In the genomic region with DNA sequence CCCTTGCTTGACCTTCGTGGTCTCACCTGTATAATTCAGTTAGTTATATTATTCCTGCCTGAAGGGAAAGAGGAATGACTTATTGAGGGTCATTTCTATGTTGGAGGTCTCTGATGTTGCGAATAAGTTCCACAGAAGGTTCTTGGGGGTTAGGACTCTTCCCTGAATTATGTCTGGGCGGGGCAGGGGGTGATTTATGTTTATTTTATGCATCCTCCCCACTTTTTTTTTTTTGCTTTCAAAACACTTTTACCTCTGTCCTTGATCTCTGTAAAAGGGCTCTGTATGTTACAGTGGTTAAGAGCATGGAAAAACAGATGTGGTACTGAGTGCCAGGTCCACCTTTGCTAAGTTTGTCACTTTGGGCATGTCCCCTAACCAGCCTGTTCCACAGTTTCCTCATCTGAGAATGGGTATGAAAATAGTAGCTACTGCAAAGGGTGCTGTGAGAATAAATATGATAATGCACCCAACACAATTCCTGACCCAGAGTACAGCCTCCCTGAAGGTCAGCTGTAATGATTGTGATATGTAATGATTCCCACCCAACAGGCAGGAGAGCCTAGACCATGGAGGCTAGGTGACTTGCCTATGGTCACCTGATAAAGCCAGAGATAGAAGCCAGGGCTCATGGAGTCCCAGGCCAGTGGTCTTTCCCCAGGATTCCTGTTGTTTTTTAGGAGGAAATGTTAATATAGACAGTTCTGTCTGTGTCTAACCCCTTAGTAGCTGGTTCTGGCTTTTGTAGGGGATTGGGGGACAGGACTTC, we compare ENCODE assay signal across 9 cellular contexts. TPM values are rescaled to one million over a fixed set of nuclear protein-coding genes. Genes with fewer than 3 reads are reported as not detected.
A peak's percentile ranks its signal among the peaks of the same experiment; 100 is the strongest.
DNase-seq lines count a peak whose midpoint lies in the region; ATAC-seq and TF ChIP-seq lines count a peak whose summit lies in the region.
"Had no signal": no experiment of that assay in that cellular context is flagged by ENCODE, and none has a peak within 500 bp of the region (broad histone marks: within the 10 kb centered on the region; RNA-seq: fewer than 3 reads in every experiment).

No MANE protein-coding gene starts in this region.

- TF ChIP-seq CTCF in vagina (IDR thresholded peaks at IDR 0.05), result no peak

- intact Hi-C loops in right cardiac atrium (cut with DNase I) (loop anchor here in 2 of 4 donors (10.0 kb wide), 2 partner anchors 50 to 60 kb away; no protein-coding TSS in a partner anchor), left cardiac atrium (cut with DNase I) (no loop called here), vagina (cut with DNase I) (no loop called here)

- peaks cover 99% of the 10 kb centered on the region for H3K4me1 Mint-ChIP-seq in activated T-cell treated with anti-CD3 and anti-CD28 coated beads, Interleukin-2, amount 50 U/mL, for 72 hours (ENCODE audit: low read depth)

- H3K36me3 ChIP-seq in mucosa of stomach (ENCODE audit: control insufficient read depth, insufficient read depth, low read length) (no peaks in the 10 kb centered on the region), vagina (no peaks in the 10 kb centered on the region)

- peak overlapping the region; percentile 36 for H3K9ac ChIP-seq in mucosa of stomach (ENCODE audit: low read length)

- H3K27me3 Mint-ChIP-seq in activated T-cell treated with anti-CD3 and anti-CD28 coated beads, Interleukin-2, amount 50 U/mL, for 72 hours (ENCODE audit: low read depth), result no peaks in the 10 kb centered on the region

- H3K36me3 Mint-ChIP-seq in activated T-cell treated with anti-CD3 and anti-CD28 coated beads, Interleukin-2, amount 50 U/mL, for 72 hours (ENCODE audit: insufficient read depth in 2 of 2), result peaks cover 2 to 8% of the 10 kb centered on the region in 2 donors

- H3K9me3 Mint-ChIP-seq in activated T-cell treated with anti-CD3 and anti-CD28 coated beads, Interleukin-2, amount 50 U/mL, for 72 hours, result no peaks in the 10 kb centered on the region

- no peak overlapping the region for H3K4me3 ChIP-seq in right cardiac atrium (ENCODE audit: low read length)
- H3K4me3 ChIP-seq in mucosa of stomach (ENCODE audit: low read length), result no peak overlapping the region
- no peak overlapping the region for H3K4me3 ChIP-seq in vagina

- H3K4me3 Mint-ChIP-seq in activated T-cell treated with anti-CD3 and anti-CD28 coated beads, Interleukin-2, amount 50 U/mL, for 72 hours, result peak overlapping the region in 1 of 2 donors; percentile 31

- no peak for ATAC-seq in right cardiac atrium
- no peak for ATAC-seq in left cardiac atrium
- ATAC-seq in activated T-cell treated with anti-CD3 and anti-CD28 coated beads, Interleukin-2, amount 50 U/mL, for 72 hours (replicated peaks in 1 of 2), result no peak
- ATAC-seq in HG02588 (IDR thresholded peaks at IDR 0.05; ENCODE audit: unreplicated experiment), result no peak
- no peak for ATAC-seq in GM18873 (IDR thresholded peaks at IDR 0.05; ENCODE audit: low FRiP score, unreplicated experiment)

- 96% methylated on average over 3 of the region's 3 CpGs for WGBS in right cardiac atrium

- DNase-seq in right cardiac atrium (no peak), left cardiac atrium (no peak), vagina (ENCODE audit: extremely low spot score in 2 of 2) (peak in 1 of 2 donors; percentile 62), dedifferentiated amniotic fluid mesenchymal stem cell (ENCODE audit: extremely low spot score) (no peak)
- no peak for DNase-seq in activated T-cell treated with anti-CD3 and anti-CD28 coated beads, Interleukin-2, amount 50 U/mL, for 72 hours
- DNase-seq: NCI-H1105 had no signal

- no peaks in the 10 kb centered on the region for H3K27me3 ChIP-seq in right cardiac atrium (ENCODE audit: control insufficient read depth, insufficient read depth)
- no peaks in the 10 kb centered on the region for H3K27me3 ChIP-seq in mucosa of stomach (ENCODE audit: control insufficient read depth, insufficient read depth, low read length)
- no peaks in the 10 kb centered on the region for H3K27me3 ChIP-seq in vagina

- no peak for TF ChIP-seq POLR2A in vagina (IDR thresholded peaks at IDR 0.05)

- peaks cover 66% of the 10 kb centered on the region for H3K4me1 ChIP-seq in right cardiac atrium (ENCODE audit: control insufficient read depth, insufficient read depth, low read length)
- peaks cover 90% of the 10 kb centered on the region for H3K4me1 ChIP-seq in mucosa of stomach (ENCODE audit: control insufficient read depth, insufficient read depth, low read length)
- H3K4me1 ChIP-seq in vagina, result peaks cover 100% of the 10 kb centered on the region

- H3K27ac ChIP-seq in right cardiac atrium (ENCODE audit: low read length), result peak overlapping the region; percentile 39
- H3K27ac ChIP-seq in vagina, result peak overlapping the region; percentile 70

- H3K27ac Mint-ChIP-seq in activated T-cell treated with anti-CD3 and anti-CD28 coated beads, Interleukin-2, amount 50 U/mL, for 72 hours, result peak overlapping the region; percentile 45

- H3K9me3 ChIP-seq in right cardiac atrium (ENCODE audit: control insufficient read depth, low read length), result no peaks in the 10 kb centered on the region
- H3K9me3 ChIP-seq in mucosa of stomach (ENCODE audit: control insufficient read depth, low read length), result no peaks in the 10 kb centered on the region
- no peaks in the 10 kb centered on the region for H3K9me3 ChIP-seq in vagina

RNA-seq across cellular contexts. Expression of a gene that starts 54.8 kb away (rescaled TPM):
- total RNA-seq in right cardiac atrium (10 to 100 TPM in 3 of 4 donors, 1 to 10 TPM in 1; 9.3 to 17.5 (median 14.4) TPM), left cardiac atrium (10 to 100 TPM in 1 of 2 donors, 1 to 10 TPM in 1; 7.9 to 15.3 TPM), vagina (15.2 TPM)
- polyA plus RNA-seq in right cardiac atrium, result 5.7 TPM
- 1 to 10 TPM; 7.0 to 7.4 TPM for total RNA-seq in activated T-cell treated with anti-CD3 and anti-CD28 coated beads, Interleukin-2, amount 50 U/mL, for 72 hours
